8 cellular contexts compared by ENCODE assay signal in the genomic region with DNA sequence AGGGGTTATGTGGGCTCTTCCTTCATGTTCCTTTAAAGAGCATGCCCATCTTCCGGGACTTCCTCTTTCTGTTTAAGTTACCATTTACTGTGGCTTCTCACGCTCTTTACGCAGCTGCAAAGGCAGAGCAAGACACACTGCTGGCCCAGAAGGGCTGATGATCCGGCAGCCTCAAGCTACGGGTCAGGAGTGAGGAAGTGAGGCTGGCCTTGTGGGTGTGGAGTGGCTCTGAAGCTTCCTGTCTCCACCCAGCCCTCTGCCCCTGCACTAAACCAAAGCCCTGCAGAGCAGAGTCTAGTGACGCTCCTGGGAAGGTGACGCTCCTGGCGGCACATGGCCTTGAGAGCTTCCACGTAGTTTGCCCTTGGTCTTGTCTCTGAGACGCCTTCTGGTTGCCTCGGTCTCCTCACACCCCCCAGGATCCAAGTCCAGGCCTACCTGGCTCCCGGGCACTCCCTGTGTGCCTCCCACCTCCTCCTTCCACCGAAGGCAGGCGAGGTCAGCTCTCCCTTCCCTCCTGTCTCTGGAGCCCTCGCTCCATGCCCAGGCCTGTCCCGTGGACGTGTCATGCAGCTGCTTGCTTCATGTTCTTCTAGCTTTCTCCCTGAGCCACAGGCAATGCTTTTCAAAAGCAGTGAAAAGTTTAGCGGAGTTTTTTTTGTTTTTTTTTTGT. TPM values are rescaled to one million over a fixed set of nuclear protein-coding genes. Genes with fewer than 3 reads are reported as not detected.
DNase-seq lines count a peak whose midpoint lies in the region; ATAC-seq and TF ChIP-seq lines count a peak whose summit lies in the region.

No MANE protein-coding gene starts in this region.

- DNase-seq in GM10248 (ENCODE audit: extremely low spot score), result peak; percentile 67
- DNase-seq in HFFc6, result no peak
- no peak for DNase-seq in NT2/D1 (ENCODE audit: low read depth, low spot score)
- peak; percentile 39 for DNase-seq in activated gamma-delta T cell (lab: John Stamatoyannopoulos, UW)
- peak; percentile 57 for DNase-seq in left lobe of liver (ENCODE audit: low spot score)
- DNase-seq in stimulated activated CD8-positive, alpha-beta memory T cell treated with anti-CD3 and anti-CD28 coated beads, Interleukin-15, amount 100 ng/mL, for 4 hours (ENCODE audit: low read depth in 2 of 2), result peak; percentile 45 to 58
- DNase-seq in DMS153 treated with DMSO at 0.1 percent for 48 hours (lab: John Stamatoyannopoulos, UW; ENCODE audit: unreplicated experiment), result no peak
- DNase-seq in cerebellum (ENCODE audit: low spot score), result no peak

- H3K4me3 Mint-ChIP-seq in HFFc6, result no peak overlapping the region

- H3K27me3 ChIP-seq in NT2/D1 (ENCODE audit: insufficient read depth, insufficient read length), result no peaks in the 10 kb centered on the region

- peak overlapping the region; percentile 37 for H3K9ac ChIP-seq in NT2/D1 (ENCODE audit: insufficient read length, low read depth)

- no peaks in the 10 kb centered on the region for H3K9me3 ChIP-seq in NT2/D1 (ENCODE audit: insufficient read depth, low read length)

- H3K27ac Mint-ChIP-seq in HFFc6, result peak overlapping the region; percentile 83

- no peaks in the 10 kb centered on the region; the same call in 1 of the 2 replicates for H3K27me3 Mint-ChIP-seq in HFFc6 (ENCODE audit: insufficient read depth)

- H3K4me1 ChIP-seq in NT2/D1 (ENCODE audit: insufficient read depth, insufficient read length), result peaks cover 18% of the 10 kb centered on the region

- ATAC-seq in left lobe of liver, result peak; percentile 83

- H3K4me3 ChIP-seq in NT2/D1 (ENCODE audit: insufficient read length, low read depth), result no peak overlapping the region

- peaks cover 79% of the 10 kb centered on the region for H3K4me1 Mint-ChIP-seq in HFFc6 (ENCODE audit: low read depth)

- POLR2A ChIA-PET in GM10248 (lab: Yijun Ruan, JAX), result interaction anchor here (1.1 kb wide), 1 partner anchor 20 kb away, joined by 3 read pairs; no protein-coding TSS in a partner anchor

- H3K36me3 Mint-ChIP-seq in HFFc6 (ENCODE audit: low read depth), result peaks cover 14% of the 10 kb centered on the region; the same call in 1 of the 2 replicates

- TF ChIP-seq CTCF in GM10248 (IDR thresholded peaks at IDR 0.05; ENCODE audit: control extremely low read depth, extremely low read depth, low read depth, missing control alignments) (no peak), HFFc6 (IDR thresholded peaks at IDR 0.05) (no peak)

- H3K36me3 ChIP-seq in NT2/D1 (ENCODE audit: insufficient read depth, insufficient read length, low read length), result no peaks in the 10 kb centered on the region

- no peaks in the 10 kb centered on the region for H3K9me3 Mint-ChIP-seq in HFFc6

- CTCF ChIA-PET in GM10248 (lab: Yijun Ruan, JAX), result interaction anchor here (0.8 to 1.6 kb wide), 5 partner anchors 9 to 156 kb away, joined by 3 to 4 read pairs (median 3); no protein-coding TSS in a partner anchor

RNA-seq across cellular contexts. Expression of gene ARL4C, which starts 50.3 kb away (rescaled TPM):
- total RNA-seq in HFFc6 (2021; fragmentation: NEBNext Ultra II Directional; extraction: Animal tissue kit (Norgen Biotek cat#: 25700)), result 1 to 10 TPM; 3.6 to 6.5 (median 6.0) TPM
- 3.0 TPM for total RNA-seq in left lobe of liver
- total RNA-seq in cerebellum, result 17.5 TPM

Comparison
In these comparisons a context has a peak if more than half of its experiments do, and no peak if none do; other contexts are left out.
1. DNase-seq: peak in GM10248 (single experiment), activated gamma-delta T cell (single experiment), left lobe of liver (single experiment) and stimulated activated CD8-positive, alpha-beta memory T cell treated with anti-CD3 and anti-CD28 coated beads, Interleukin-15, amount 100 ng/mL, for 4 hours (2 of 2); none in HFFc6 (single experiment), NT2/D1 (single experiment), DMS153 treated with DMSO at 0.1 percent for 48 hours (single experiment) and cerebellum (single experiment).